ENCODE assay signal across 13 cellular contexts in genomic region chr1:243287128-243287470, GRCh38. TPM values are rescaled to one million over a fixed set of nuclear protein-coding genes. Genes with fewer than 3 reads are reported as not detected.
DNase-seq lines count a peak whose midpoint lies in the region; ATAC-seq, FAIRE-seq and TF ChIP-seq lines count a peak whose summit lies in the region.
"Had no signal": no experiment of that assay in that cellular context is flagged by ENCODE, and none has a peak within 500 bp of the region (broad histone marks: within the 10 kb centered on the region; RNA-seq: fewer than 3 reads in every experiment).

No MANE protein-coding gene starts in this region.

- H2AK5ac ChIP-seq in mesenchymal stem cell (ENCODE audit: low read length, severe bottlenecking): no peak overlapping the region

- H3K36me3 ChIP-seq in astrocyte (ENCODE audit: insufficient read depth, low read length) (peaks cover 8% of the 10 kb centered on the region), mesenchymal stem cell (ENCODE audit: control insufficient read depth in 1 of 2, insufficient read depth in 2 of 2, low read depth in 1 of 2, low read length in 2 of 2) (peaks cover 3 to 71% of the 10 kb centered on the region in 2 experiments), upper lobe of right lung (peaks cover 38% of the 10 kb centered on the region), neural progenitor cell (no peaks in the 10 kb centered on the region)

- H3K27me3 Mint-ChIP-seq in natural killer cell treated with Interleukin-12 subunit alpha and Interleukin-12 subunit beta and Interleukin-15 and Interleukin-18, amount 100 ng/mL, for 72 hours: no peaks in the 10 kb centered on the region
- H3K27me3 Mint-ChIP-seq in natural killer cell (ENCODE audit: low read depth in 2 of 2): no peaks in the 10 kb centered on the region
- H3K27me3 Mint-ChIP-seq in astrocyte (ENCODE audit: low read depth, unreplicated experiment): no peaks in the 10 kb centered on the region
- no peaks in the 10 kb centered on the region for H3K27me3 Mint-ChIP-seq in neural progenitor cell (ENCODE audit: insufficient read depth, low read depth)

- H3K18ac ChIP-seq in mesenchymal stem cell (ENCODE audit: low read depth in 1 of 2, low read length in 2 of 2): no peak overlapping the region

- peaks cover 7 to 9% of the 10 kb centered on the region in 2 donors for H3K4me1 Mint-ChIP-seq in natural killer cell treated with Interleukin-12 subunit alpha and Interleukin-12 subunit beta and Interleukin-15 and Interleukin-18, amount 100 ng/mL, for 72 hours (ENCODE audit: low read depth in 2 of 2)
- H3K4me1 Mint-ChIP-seq in natural killer cell (peaks cover 0 to 11% of the 10 kb centered on the region in 2 donors), astrocyte (ENCODE audit: low read depth, unreplicated experiment) (peaks cover 50% of the 10 kb centered on the region), neural progenitor cell (peaks cover 1% of the 10 kb centered on the region)

- no peak overlapping the region for H2BK5ac ChIP-seq in mesenchymal stem cell (ENCODE audit: low read depth, low read length, poor library complexity, severe bottlenecking)

- H4K91ac ChIP-seq in mesenchymal stem cell (ENCODE audit: low read length): no peak overlapping the region

- H2AFZ ChIP-seq in astrocyte (ENCODE audit: low read depth, low read length) (no peak overlapping the region), mesenchymal stem cell (ENCODE audit: low read depth, low read length) (no peak overlapping the region), neural progenitor cell (replicated peaks) (no peak overlapping the region)

- no peak overlapping the region for H3K23ac ChIP-seq in mesenchymal stem cell (ENCODE audit: low read length in 2 of 2)

- no peak overlapping the region for H2BK12ac ChIP-seq in mesenchymal stem cell (ENCODE audit: low read length in 2 of 2)

- peak; percentile 75 for FAIRE-seq in astrocyte (lab: Jason Lieb, UNC)
- FAIRE-seq: bronchial epithelial cell had no signal

- no peak overlapping the region for H2BK15ac ChIP-seq in mesenchymal stem cell (ENCODE audit: low read depth, poor library complexity, severe bottlenecking)

- H3K4ac ChIP-seq in mesenchymal stem cell (ENCODE audit: low read depth in 1 of 2, low read length in 2 of 2): no peak overlapping the region

- no peak for TF ChIP-seq CTCF in natural killer cell (IDR thresholded peaks at IDR 0.05)
- no peak for TF ChIP-seq CTCF in astrocyte (IDR thresholded peaks at IDR 0.05; ENCODE audit: insufficient read depth, low read depth, low read length)
- no peak for TF ChIP-seq CTCF in upper lobe of right lung (IDR thresholded peaks at IDR 0.05)
- no peak for TF ChIP-seq CTCF in neural progenitor cell (IDR thresholded peaks at IDR 0.05)

- no peak overlapping the region for H2BK120ac ChIP-seq in mesenchymal stem cell (ENCODE audit: low read depth, low read length)

- H3K9ac ChIP-seq in astrocyte (ENCODE audit: low read length): peak overlapping the region; percentile 56
- peak overlapping the region; percentile 44 for H3K9ac ChIP-seq in mesenchymal stem cell (ENCODE audit: low read length)
- H3K9ac ChIP-seq in neural progenitor cell: no peak overlapping the region

- intact Hi-C loops in natural killer cell (cut with micrococcal nuclease): no loop called here
- intact Hi-C loops in upper lobe of right lung (cut with DNase I): no loop called here

- H3K27ac Mint-ChIP-seq in natural killer cell treated with Interleukin-12 subunit alpha and Interleukin-12 subunit beta and Interleukin-15 and Interleukin-18, amount 100 ng/mL, for 72 hours: peak overlapping the region; percentile 65 to 69
- H3K27ac Mint-ChIP-seq in natural killer cell: no peak overlapping the region
- peak overlapping the region; percentile 81 for H3K27ac Mint-ChIP-seq in astrocyte (ENCODE audit: unreplicated experiment)
- H3K27ac Mint-ChIP-seq in neural progenitor cell: no peak overlapping the region

- peaks cover 26% of the 10 kb centered on the region for H3K36me3 Mint-ChIP-seq in natural killer cell treated with Interleukin-12 subunit alpha and Interleukin-12 subunit beta and Interleukin-15 and Interleukin-18, amount 100 ng/mL, for 72 hours
- H3K36me3 Mint-ChIP-seq in natural killer cell (peaks cover 13% of the 10 kb centered on the region), astrocyte (ENCODE audit: low read depth, unreplicated experiment) (peaks cover 11% of the 10 kb centered on the region), neural progenitor cell (peaks cover 23% of the 10 kb centered on the region)

- H3K79me2 ChIP-seq in astrocyte (ENCODE audit: insufficient read depth, low read length) (peaks cover 40% of the 10 kb centered on the region), neural progenitor cell (ENCODE audit: low read depth) (no peaks in the 10 kb centered on the region)

- 18% methylated on average over 2 of the region's 2 CpGs for WGBS in mesenchymal stem cell

- H4K20me1 ChIP-seq in astrocyte (ENCODE audit: insufficient read depth, low read length) (no peaks in the 10 kb centered on the region), neural progenitor cell (ENCODE audit: low read depth) (no peaks in the 10 kb centered on the region)

- peaks cover 7% of the 10 kb centered on the region for H3K79me1 ChIP-seq in mesenchymal stem cell (replicated peaks; ENCODE audit: low read length, poor library complexity, severe bottlenecking)

- H3K9me3 Mint-ChIP-seq in natural killer cell treated with Interleukin-12 subunit alpha and Interleukin-12 subunit beta and Interleukin-15 and Interleukin-18, amount 100 ng/mL, for 72 hours: no peaks in the 10 kb centered on the region
- peaks cover 2 to 3% of the 10 kb centered on the region in 2 donors for H3K9me3 Mint-ChIP-seq in natural killer cell
- peaks cover 2% of the 10 kb centered on the region for H3K9me3 Mint-ChIP-seq in astrocyte (ENCODE audit: unreplicated experiment)
- H3K9me3 Mint-ChIP-seq in neural progenitor cell: peaks cover 3% of the 10 kb centered on the region

- H3K4me2 ChIP-seq in astrocyte (ENCODE audit: low read length): peak overlapping the region; percentile 52
- H3K4me2 ChIP-seq in mesenchymal stem cell (ENCODE audit: low read length, poor library complexity, severe bottlenecking): no peak overlapping the region
- H3K4me2 ChIP-seq in neural progenitor cell: no peak overlapping the region

- H3K27me3 ChIP-seq in astrocyte (ENCODE audit: insufficient read depth, low read length) (no peaks in the 10 kb centered on the region), mesenchymal stem cell (ENCODE audit: control insufficient read depth in 1 of 2, insufficient read depth in 1 of 2, low read length in 2 of 2) (no peaks in the 10 kb centered on the region), upper lobe of right lung (no peaks in the 10 kb centered on the region), neural progenitor cell (no peaks in the 10 kb centered on the region)
- H3K27me3 ChIP-seq: gastrocnemius medialis had no signal

- no peak overlapping the region for H4K8ac ChIP-seq in mesenchymal stem cell (ENCODE audit: low read length)

- H3K9me3 ChIP-seq in astrocyte (ENCODE audit: insufficient read depth, low read depth, low read length) (no peaks in the 10 kb centered on the region), mesenchymal stem cell (ENCODE audit: control insufficient read depth, low read length) (peaks cover 7% of the 10 kb centered on the region), upper lobe of right lung (no peaks in the 10 kb centered on the region), neural progenitor cell (ENCODE audit: low read depth) (no peaks in the 10 kb centered on the region)
- H3K9me3 ChIP-seq: gastrocnemius medialis had no signal

- no peak for DNase-seq in natural killer cell treated with Interleukin-12 subunit alpha and Interleukin-12 subunit beta and Interleukin-15 and Interleukin-18, amount 100 ng/mL, for 72 hours (ENCODE audit: low spot score)
- DNase-seq in natural killer cell (no peak), astrocyte (ENCODE audit: low read depth) (peak; percentile 70), mesenchymal stem cell (peak; percentile 55), upper lobe of right lung (no peak), neural progenitor cell (ENCODE audit: low spot score) (no peak), T-helper 1 cell (no peak)
- DNase-seq: gastrocnemius medialis, NCI-H1417, NCI-H69 had no signal

- no peak overlapping the region for H3K4me3 Mint-ChIP-seq in natural killer cell treated with Interleukin-12 subunit alpha and Interleukin-12 subunit beta and Interleukin-15 and Interleukin-18, amount 100 ng/mL, for 72 hours
- H3K4me3 Mint-ChIP-seq in natural killer cell (no peak overlapping the region), astrocyte (ENCODE audit: unreplicated experiment) (no peak overlapping the region), neural progenitor cell (no peak overlapping the region)

- H3F3A ChIP-seq in neural progenitor cell (ENCODE audit: low read depth): no peaks in the 10 kb centered on the region

- H3K4me3 ChIP-seq in astrocyte (ENCODE audit: insufficient read depth, low read depth, low read length) (no peak overlapping the region), mesenchymal stem cell (ENCODE audit: insufficient read depth in 1 of 2, low read depth in 1 of 2, low read length in 2 of 2) (no peak overlapping the region), upper lobe of right lung (no peak overlapping the region), neural progenitor cell (no peak overlapping the region)
- H3K4me3 ChIP-seq: gastrocnemius medialis had no signal

- peaks cover 34% of the 10 kb centered on the region for H3K4me1 ChIP-seq in astrocyte (ENCODE audit: insufficient read depth, low read length)
- H3K4me1 ChIP-seq in mesenchymal stem cell (ENCODE audit: control insufficient read depth, insufficient read depth, low read depth, low read length): peaks cover 2% of the 10 kb centered on the region
- peaks cover 33% of the 10 kb centered on the region for H3K4me1 ChIP-seq in upper lobe of right lung
- H3K4me1 ChIP-seq in neural progenitor cell: peaks cover 2% of the 10 kb centered on the region
- H3K4me1 ChIP-seq: gastrocnemius medialis had no signal

- no peak for ATAC-seq in natural killer cell treated with Interleukin-12 subunit alpha and Interleukin-12 subunit beta and Interleukin-15 and Interleukin-18, amount 100 ng/mL, for 72 hours
- ATAC-seq in natural killer cell (no peak), upper lobe of right lung (no peak), GM19351 (IDR thresholded peaks at IDR 0.05; ENCODE audit: unreplicated experiment) (no peak)
- ATAC-seq: gastrocnemius medialis had no signal

- no peak overlapping the region for H3K14ac ChIP-seq in mesenchymal stem cell (ENCODE audit: low read length in 2 of 2)

- H3K27ac ChIP-seq in astrocyte (ENCODE audit: low read depth, low read length): peak overlapping the region; percentile 80
- peak overlapping the region; percentile 77 for H3K27ac ChIP-seq in mesenchymal stem cell (ENCODE audit: low read length, poor library complexity, severe bottlenecking)
- H3K27ac ChIP-seq in upper lobe of right lung: peak overlapping the region; percentile 56
- H3K27ac ChIP-seq in neural progenitor cell: no peak overlapping the region
- H3K27ac ChIP-seq: C4-2B, gastrocnemius medialis had no signal

RNA-seq across cellular contexts. Expression of gene SDCCAG8, which starts 31.3 kb away (rescaled TPM):
- 10 to 100 TPM; 18.5 to 20.3 TPM for total RNA-seq in natural killer cell treated with Interleukin-12 subunit alpha and Interleukin-12 subunit beta and Interleukin-15 and Interleukin-18, amount 100 ng/mL, for 72 hours
- total RNA-seq in natural killer cell (10 to 100 TPM; 17.8 to 28.3 (median 21.2) TPM), astrocyte (24.5 and 25.4 TPM in 2 replicates), upper lobe of right lung (71.9 TPM), neural progenitor cell (ENCODE audit: low replicate concordance) (19.6 and 30.3 TPM in 2 replicates)
- 36.2 TPM for polyA plus RNA-seq in mesenchymal stem cell (2013, experiment 1 of 2)
- polyA plus RNA-seq in mesenchymal stem cell (2013, experiment 2 of 2): 35.7 TPM

RNA-seq across cellular contexts. Expression of gene CEP170, which starts 32.0 kb away (rescaled TPM):
- total RNA-seq in natural killer cell treated with Interleukin-12 subunit alpha and Interleukin-12 subunit beta and Interleukin-15 and Interleukin-18, amount 100 ng/mL, for 72 hours: 10 to 100 TPM; 15.7 to 34.2 TPM
- 10 to 100 TPM; 13.5 to 22.7 (median 19.1) TPM for total RNA-seq in natural killer cell
- total RNA-seq in astrocyte: 149 and 164 TPM in 2 replicates
- polyA plus RNA-seq in mesenchymal stem cell (2013, experiment 1 of 2): 67.0 TPM
- polyA plus RNA-seq in mesenchymal stem cell (2013, experiment 2 of 2): 67.2 TPM
- total RNA-seq in upper lobe of right lung: 86.5 TPM
- 103 and 126 TPM in 2 replicates for total RNA-seq in neural progenitor cell (ENCODE audit: low replicate concordance)

Comparison
In these comparisons a context has a peak if more than half of its experiments do, and no peak if none do; other contexts are left out.
1. H3K27ac Mint-ChIP-seq: peak in natural killer cell treated with Interleukin-12 subunit alpha and Interleukin-12 subunit beta and Interleukin-15 and Interleukin-18, amount 100 ng/mL, for 72 hours (2 of 2) and astrocyte (single experiment); none in natural killer cell (0 of 2) and neural progenitor cell (single experiment).
2. DNase-seq: peak in astrocyte (single experiment) and mesenchymal stem cell (single experiment); none in natural killer cell treated with Interleukin-12 subunit alpha and Interleukin-12 subunit beta and Interleukin-15 and Interleukin-18, amount 100 ng/mL, for 72 hours (single experiment), natural killer cell (single experiment), upper lobe of right lung (single experiment), neural progenitor cell (single experiment) and T-helper 1 cell (0 of 5).